ENCODE assay signal across 8 cellular contexts in the genomic region with DNA sequence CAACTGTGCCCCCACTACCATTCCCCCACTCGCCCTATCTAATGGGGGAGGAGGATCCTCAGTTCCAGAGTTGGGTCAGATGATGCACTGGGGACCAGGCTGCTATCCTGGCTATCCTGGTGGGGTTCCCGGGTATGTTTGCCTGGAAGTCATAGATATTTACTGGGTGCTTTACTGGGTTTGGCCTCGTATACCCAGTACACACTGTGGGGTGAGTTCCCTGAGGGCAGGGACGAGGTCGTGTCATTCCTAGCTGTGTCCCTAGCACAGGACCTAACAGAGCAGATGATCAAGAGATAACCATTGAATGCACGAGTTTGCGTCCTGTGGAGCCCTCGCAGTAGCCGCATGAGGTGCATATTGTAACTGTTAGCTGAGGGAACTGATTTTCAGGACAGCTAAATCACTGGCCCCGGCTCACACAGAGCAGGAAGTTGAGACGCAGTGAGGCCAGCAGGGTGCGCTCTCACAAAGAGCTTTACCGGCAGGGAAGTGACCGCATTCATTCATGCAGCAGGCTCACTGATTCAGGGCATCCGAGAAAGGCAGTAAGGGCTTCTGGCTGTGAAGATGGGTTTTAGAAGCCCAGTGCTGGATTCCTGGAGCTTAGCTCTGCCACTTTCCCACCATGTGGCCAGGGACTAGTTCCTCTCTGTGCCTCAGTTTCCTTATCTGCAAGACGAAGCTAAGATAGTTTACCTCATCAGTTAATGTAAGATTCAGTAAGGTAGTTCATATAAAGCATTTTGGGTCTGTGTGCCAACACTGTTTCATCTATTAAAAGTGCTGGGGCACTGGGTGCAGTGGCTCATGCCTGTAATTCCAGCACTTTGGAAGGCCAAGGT.
DNase-seq lines count a peak whose midpoint lies in the region; ATAC-seq and TF ChIP-seq lines count a peak whose summit lies in the region.

No MANE protein-coding gene starts in this region.

- DNase-seq in AG20443 (ENCODE audit: low spot score) (peak; percentile 74), HEK293T (ENCODE audit: extremely low spot score) (peak; percentile 72), T-helper 2 cell (peak; percentile 30 to 82 (median 55)), astrocyte of the cerebellum (ENCODE audit: low read depth) (peak; percentile 66), kidney glomerular epithelial cell (lab: John Stamatoyannopoulos, UW) (peak; percentile 47), NCI-H1417 treated with DMSO at 0.1 percent for 48 hours (lab: John Stamatoyannopoulos, UW) (no peak)
- peak; percentile 45 for DNase-seq in stimulated activated CD8-positive, alpha-beta memory T cell treated with anti-CD3 and anti-CD28 coated beads, Interleukin-12 subunit alpha, Interleukin-12 subunit beta, amount 100 ng/mL, for 4 hours (ENCODE audit: low read depth)

- POLR2A ChIA-PET in HEK293T (lab: Yijun Ruan, JAX): interaction anchor here (0.7 to 1.2 kb wide), 3 partner anchors 9 to 66 kb away, joined by 3 to 4 read pairs (median 3); no protein-coding TSS in a partner anchor

- in situ Hi-C loops in astrocyte of the cerebellum (cut with HindIII; ENCODE audit: low sequenced_read_pairs): no loop called here

- ATAC-seq in GM18517 (IDR thresholded peaks at IDR 0.05; ENCODE audit: unreplicated experiment): no peak

- H3K4me3 ChIP-seq in astrocyte of the cerebellum (ENCODE audit: low read depth, low read length): no peak overlapping the region

- TF ChIP-seq CTCF in astrocyte of the cerebellum (IDR thresholded peaks at IDR 0.05; ENCODE audit: low read depth, low read length, missing control alignments): peak; percentile 93

- CTCF ChIA-PET in HEK293T (lab: Yijun Ruan, JAX): interaction anchor here (0.6 to 1.7 kb wide), 14 partner anchors 9 to 744 kb away, joined by 3 to 16 read pairs (median 4); a partner anchor contains a TSS

TF ChIP-seq in HEK293T, 16 proteins besides CTCF, POLR2A, EP300 and RAD21:
- TF ChIP-seq FOXK2 (IDR thresholded peaks at IDR 0.05) (no peak), ELF4 (IDR thresholded peaks at IDR 0.05) (no peak), CTBP1 (IDR thresholded peaks at IDR 0.05; ENCODE audit: borderline replicate concordance) (no peak), LEF1 (IDR thresholded peaks at IDR 0.05; ENCODE audit: borderline replicate concordance) (no peak), ZNF384 (IDR thresholded peaks at IDR 0.05) (no peak), HDGF (IDR thresholded peaks at IDR 0.05; ENCODE audit: borderline replicate concordance) (no peak), SUZ12 (IDR thresholded peaks at IDR 0.05) (no peak), ARNT (IDR thresholded peaks at IDR 0.05) (no peak), FOXA1 (IDR thresholded peaks at IDR 0.05) (no peak), TARDBP (IDR thresholded peaks at IDR 0.05) (no peak), FOXM1 (IDR thresholded peaks at IDR 0.05; ENCODE audit: borderline replicate concordance) (no peak), SP1 (IDR thresholded peaks at IDR 0.05) (no peak)
